ENCODE assay signal across 14 cellular contexts in genomic region chr17:36869856-36870617, GRCh38.
DNase-seq lines count a peak whose midpoint lies in the region; ATAC-seq and TF ChIP-seq lines count a peak whose summit lies in the region.
"Had no signal": no experiment of that assay in that cellular context is flagged by ENCODE, and none has a peak within 500 bp of the region (broad histone marks: within the 10 kb centered on the region; RNA-seq: fewer than 3 reads in every experiment).

No MANE protein-coding gene starts in this region.

- intact Hi-C loops in left ventricle myocardium superior (cut with micrococcal nuclease), result no loop called here

- no peaks in the 10 kb centered on the region for H3K9me3 ChIP-seq in cardiac muscle cell (ENCODE audit: low read depth)
- H3K9me3 ChIP-seq: gastrocnemius medialis, Peyer's patch, thyroid gland had no signal

- no peaks in the 10 kb centered on the region for H3K36me3 ChIP-seq in cardiac muscle cell
- H3K36me3 ChIP-seq: gastrocnemius medialis, Peyer's patch, thyroid gland had no signal

- ATAC-seq in left ventricle myocardium superior (no peak), GM18502 (IDR thresholded peaks at IDR 0.05; ENCODE audit: poor library complexity, unreplicated experiment) (no peak), HG02973 (IDR thresholded peaks at IDR 0.05; ENCODE audit: unreplicated experiment) (no peak), GM18870 (IDR thresholded peaks at IDR 0.05; ENCODE audit: unreplicated experiment) (no peak)
- ATAC-seq: activated T-cell treated with anti-CD3 and anti-CD28 coated beads, Interleukin-2, amount 50 U/mL, for 4 hours; gastrocnemius medialis had no signal

- H3K4me1 ChIP-seq in cardiac muscle cell (ENCODE audit: low read depth), result no peaks in the 10 kb centered on the region
- H3K4me1 ChIP-seq: gastrocnemius medialis, Peyer's patch, thyroid gland had no signal

- DNase-seq in cardiac muscle cell (ENCODE audit: low read depth in 1 of 2, low spot score in 1 of 2), result peak in 1 of 2 donors; percentile 64
- DNase-seq in left ventricle myocardium superior, result no peak
- DNase-seq in OCI-M1 (lab: John Stamatoyannopoulos, UW), result peak; percentile 11
- peak; percentile 58 for DNase-seq in fibroblast of pulmonary artery (ENCODE audit: low read depth)
- DNase-seq in stimulated activated CD4-positive, alpha-beta T cell treated with anti-CD3 and anti-CD28 coated beads, Interleukin-12 subunit alpha, Interleukin-12 subunit beta, amount 100 ng/mL, for 4 hours, result no peak
- DNase-seq: activated CD4-positive, alpha-beta T cell treated with anti-CD3 and anti-CD28 coated beads, Interleukin-2, amount 10 ng/mL, durations not matched to agents 24 days and 14 days; activated T-cell treated with anti-CD3 and anti-CD28 coated beads, Interleukin-2, amount 50 U/mL, for 4 hours; gastrocnemius medialis; NCI-H1092 treated with DMSO at 0.1 percent for 48 hours; thyroid gland had no signal

- no peak overlapping the region for H3K27ac ChIP-seq in cardiac muscle cell
- H3K27ac ChIP-seq: gastrocnemius medialis, Peyer's patch, thyroid gland had no signal

- peak; percentile 24 for TF ChIP-seq CTCF in cardiac muscle cell (IDR thresholded peaks at IDR 0.05; ENCODE audit: low read depth, low read length)
- TF ChIP-seq CTCF in fibroblast of pulmonary artery (IDR thresholded peaks at IDR 0.05; ENCODE audit: low read length, missing control alignments), result peak; percentile 11

- H3K4me3 ChIP-seq in cardiac muscle cell (no peak overlapping the region), fibroblast of pulmonary artery (replicated peaks; ENCODE audit: low read depth, low read length) (no peak overlapping the region)
- H3K4me3 ChIP-seq: gastrocnemius medialis, Peyer's patch, thyroid gland had no signal

- H3K27me3 ChIP-seq in cardiac muscle cell, result peaks cover 7% of the 10 kb centered on the region
- H3K27me3 ChIP-seq: Peyer's patch, thyroid gland had no signal

Comparison
In these comparisons a context has a peak if more than half of its experiments do, and no peak if none do; other contexts are left out.
1. DNase-seq: peak in OCI-M1 (single experiment) and fibroblast of pulmonary artery (single experiment); none in left ventricle myocardium superior (single experiment) and stimulated activated CD4-positive, alpha-beta T cell treated with anti-CD3 and anti-CD28 coated beads, Interleukin-12 subunit alpha, Interleukin-12 subunit beta, amount 100 ng/mL, for 4 hours (single experiment).